In genomic region chr1:101124405-101124804, GRCh38 we compare ENCODE assay signal across 23 cellular contexts.
DNase-seq lines count a peak whose midpoint lies in the region; ATAC-seq and TF ChIP-seq lines count a peak whose summit lies in the region.
"Had no signal": no experiment of that assay in that cellular context is flagged by ENCODE, and none has a peak within 500 bp of the region (broad histone marks: within the 10 kb centered on the region; RNA-seq: fewer than 3 reads in every experiment).

No MANE protein-coding gene starts in this region.

- H3K4me1 Mint-ChIP-seq in CD4-positive, CD25-positive, alpha-beta regulatory T cell = peaks cover 39 to 75% (median 64%) of the 10 kb centered on the region in 4 donors
- no peaks in the 10 kb centered on the region for H3K4me1 Mint-ChIP-seq in progenitor cell of endocrine pancreas (ENCODE audit: low read depth)

- ATAC-seq in CD4-positive, CD25-positive, alpha-beta regulatory T cell (ENCODE audit: low read depth in 2 of 2) = peak in 1 of 2 donors; percentile 6
- no peak for ATAC-seq in heart right ventricle
- ATAC-seq: A549, GM23338 had no signal

- no peaks in the 10 kb centered on the region for H3K27me3 ChIP-seq in CD4-positive, CD25-positive, alpha-beta regulatory T cell (ENCODE audit: control insufficient read depth, insufficient read depth, low read length)
- H3K27me3 ChIP-seq in mammary epithelial cell (ENCODE audit: insufficient read depth, low read length) = no peaks in the 10 kb centered on the region
- no peaks in the 10 kb centered on the region for H3K27me3 ChIP-seq in heart right ventricle
- H3K27me3 ChIP-seq: BE2C, MG63 had no signal

- H3K4me3 ChIP-seq in CD4-positive, CD25-positive, alpha-beta regulatory T cell (ENCODE audit: low read depth, low read length) = peak overlapping the region; percentile 2
- H3K4me3 ChIP-seq in mammary epithelial cell (replicated peaks in 1 of 3; ENCODE audit: insufficient read depth in 1 of 3, low read depth in 2 of 3, low read length in 3 of 3) (no peak overlapping the region), heart right ventricle (no peak overlapping the region)
- H3K4me3 ChIP-seq: A549, GM23338, MG63 had no signal

- no TSS peak for BruUV-seq in mammary epithelial cell (replicated peaks; lab: Mats Ljungman, UMichigan)

- no peaks in the 10 kb centered on the region for H3K79me2 ChIP-seq in mammary epithelial cell (ENCODE audit: insufficient read depth, low read length)

- peaks cover 57% of the 10 kb centered on the region for H3K4me1 ChIP-seq in CD4-positive, CD25-positive, alpha-beta regulatory T cell (ENCODE audit: control insufficient read depth, insufficient read depth, low read length, poor library complexity, severe bottlenecking)
- H3K4me1 ChIP-seq in mammary epithelial cell (ENCODE audit: insufficient read depth, low read length) (no peaks in the 10 kb centered on the region), heart right ventricle (peaks cover 0 to 19% (median 8%) of the 10 kb centered on the region in 9 donors)
- H3K4me1 ChIP-seq: A549, BE2C had no signal

- H3K36me3 Mint-ChIP-seq in CD4-positive, CD25-positive, alpha-beta regulatory T cell = no peaks in the 10 kb centered on the region
- H3K36me3 Mint-ChIP-seq in progenitor cell of endocrine pancreas (ENCODE audit: insufficient read depth) = no peaks in the 10 kb centered on the region
- H3K36me3 Mint-ChIP-seq: IgD-negative memory B cell had no signal

- peak overlapping the region; percentile 13 to 95 (median 49) for H3K27ac Mint-ChIP-seq in CD4-positive, CD25-positive, alpha-beta regulatory T cell
- peak overlapping the region; percentile 56 for H3K27ac Mint-ChIP-seq in progenitor cell of endocrine pancreas
- H3K27ac Mint-ChIP-seq: GM23338, IgD-negative memory B cell had no signal

- H3K4me2 ChIP-seq in mammary epithelial cell (ENCODE audit: insufficient read depth, low read depth, low read length) = no peak overlapping the region
- H3K4me2 ChIP-seq: A549, GM23338 had no signal

- no peak overlapping the region for H3K27ac ChIP-seq in CD4-positive, CD25-positive, alpha-beta regulatory T cell (ENCODE audit: insufficient read depth, low read length, poor library complexity, severe bottlenecking)
- peak overlapping the region; percentile 96 for H3K27ac ChIP-seq in KOPT-K1 (ENCODE audit: low read depth, low read length, poor library complexity, severe bottlenecking)
- no peak overlapping the region for H3K27ac ChIP-seq in mammary epithelial cell (ENCODE audit: insufficient read depth, low read depth, low read length)
- no peak overlapping the region for H3K27ac ChIP-seq in heart right ventricle
- H3K27ac ChIP-seq: A549 had no signal

- TF ChIP-seq CTCF in mammary epithelial cell (conservative IDR thresholded peaks at IDR 0.05 in 1 of 2, IDR thresholded peaks at IDR 0.05 in 1 of 2; ENCODE audit: extremely low read depth in 1 of 2, insufficient read depth in 1 of 2, low read depth in 1 of 2, low read length in 2 of 2) = no peak
- no peak for TF ChIP-seq CTCF in progenitor cell of endocrine pancreas (IDR thresholded peaks at IDR 0.05; ENCODE audit: unreplicated experiment)
- TF ChIP-seq CTCF in heart right ventricle (IDR thresholded peaks at IDR 0.05) = no peak

- no peaks in the 10 kb centered on the region for H3K9me3 ChIP-seq in CD4-positive, CD25-positive, alpha-beta regulatory T cell (ENCODE audit: control insufficient read depth in 2 of 2, low read length in 2 of 2)
- H3K9me3 ChIP-seq in KOPT-K1 (ENCODE audit: insufficient read depth, low read length, poor library complexity, severe bottlenecking) (no peaks in the 10 kb centered on the region), mammary epithelial cell (replicated peaks; ENCODE audit: insufficient read depth, low read length) (no peaks in the 10 kb centered on the region), heart right ventricle (no peaks in the 10 kb centered on the region)
- H3K9me3 ChIP-seq: A549, BE2C, MG63 had no signal

- no peak overlapping the region for H3K9ac ChIP-seq in mammary epithelial cell (ENCODE audit: insufficient read depth, low read length)

- in situ Hi-C loops in mammary epithelial cell (cut with MboI; ENCODE audit: low sequenced_read_pairs in 2 of 2) = no loop called here

- CTCF ChIA-PET in mammary epithelial cell (lab: Charles Lee; ENCODE audit: low non-redundant PET) = no interaction called here

- H3K27me3 Mint-ChIP-seq in CD4-positive, CD25-positive, alpha-beta regulatory T cell = no peaks in the 10 kb centered on the region
- no peaks in the 10 kb centered on the region for H3K27me3 Mint-ChIP-seq in progenitor cell of endocrine pancreas

- intact Hi-C loops in mammary epithelial cell (cut with micrococcal nuclease) = no loop called here
- intact Hi-C loops in heart right ventricle (cut with DNase I) = no loop called here

- dilution Hi-C loops in mammary epithelial cell (cut with HindIII; ENCODE audit: low sequenced_read_pairs) = no loop called here

- H3K4me3 Mint-ChIP-seq in CD4-positive, CD25-positive, alpha-beta regulatory T cell = peak overlapping the region in 3 of 4 donors; percentile 0 to 59 (median 39)
- H3K4me3 Mint-ChIP-seq in progenitor cell of endocrine pancreas (ENCODE audit: low read depth) = no peak overlapping the region
- H3K4me3 Mint-ChIP-seq: GM23338, IgD-negative memory B cell had no signal

- H2AFZ ChIP-seq in mammary epithelial cell (ENCODE audit: low read depth, low read length) = no peak overlapping the region

- no peaks in the 10 kb centered on the region for H3K36me3 ChIP-seq in CD4-positive, CD25-positive, alpha-beta regulatory T cell (ENCODE audit: control insufficient read depth, insufficient read depth, low read length)
- no peaks in the 10 kb centered on the region for H3K36me3 ChIP-seq in KOPT-K1 (ENCODE audit: insufficient read depth, low read length)
- no peaks in the 10 kb centered on the region for H3K36me3 ChIP-seq in mammary epithelial cell (ENCODE audit: insufficient read depth, low read length)
- H3K36me3 ChIP-seq in heart right ventricle = no peaks in the 10 kb centered on the region
- H3K36me3 ChIP-seq: BE2C, MG63 had no signal

- no peaks in the 10 kb centered on the region for H4K20me1 ChIP-seq in mammary epithelial cell (ENCODE audit: insufficient read depth, low read length)

- peak in 1 of 3 donors; percentile 80 for DNase-seq in CD4-positive, CD25-positive, alpha-beta regulatory T cell
- peak; percentile 13 for DNase-seq in mammary epithelial cell
- no peak for DNase-seq in progenitor cell of endocrine pancreas (ENCODE audit: low spot score, unreplicated experiment)
- DNase-seq in retina = no peak
- no peak for DNase-seq in stimulated activated CD4-positive, alpha-beta T cell treated with anti-CD3 and anti-CD28 coated beads, Interleukin-4, amount 100 ng/mL, for 1 hour
- no peak for DNase-seq in heart right ventricle
- DNase-seq: BE2C, DMS153, HCEC 1CT, Karpas-422, MG63, NCI-H1436, NCI-H187 treated with DMSO at 0.1 percent for 48 hours, NCI-H2107, NCI-H446 treated with DMSO at 0.1 percent for 48 hours, NCI-H526 treated with DMSO at 0.1 percent for 48 hours, OCI-M1, Right ventricle myocardium superior, SW 1271 had no signal

- peaks cover 0 to 1% (median 0%) of the 10 kb centered on the region in 7 donors for H3K9me3 Mint-ChIP-seq in CD4-positive, CD25-positive, alpha-beta regulatory T cell
- no peaks in the 10 kb centered on the region for H3K9me3 Mint-ChIP-seq in progenitor cell of endocrine pancreas (ENCODE audit: low read depth)
- H3K9me3 Mint-ChIP-seq: GM23338, IgD-negative memory B cell had no signal

- 4% methylated on average over 2 of the region's 2 CpGs for whole genome bisulfite sequencing in mammary epithelial cell (ENCODE audit: low coverage, missing lambda C conversion rate)
- 95% methylated on average over 2 of the region's 2 CpGs for WGBS in heart right ventricle, 2 donors
